20 cellular contexts compared by ENCODE assay signal in genomic region chr6:12961761-12962160, GRCh38.
DNase-seq lines count a peak whose midpoint lies in the region; ATAC-seq and TF ChIP-seq lines count a peak whose summit lies in the region.
"Had no signal": no experiment of that assay in that cellular context is flagged by ENCODE, and none has a peak within 500 bp of the region (broad histone marks: within the 10 kb centered on the region; RNA-seq: fewer than 3 reads in every experiment).

No MANE protein-coding gene starts in this region.

- H3K36me3 Mint-ChIP-seq in dendritic cell treated with granulocyte-macrophage colony-stimulating factor and Interleukin-4, amounts not matched to agents 40 ng/mL and 50 ng/mL, for 4 days (ENCODE audit: low read depth), result peaks cover 17% of the 10 kb centered on the region
- H3K36me3 Mint-ChIP-seq: CD4-positive, alpha-beta memory T cell; IgD-negative memory B cell had no signal

- peak overlapping the region; percentile 51 to 91 (median 78) for H3K27ac ChIP-seq in heart right ventricle
- H3K27ac ChIP-seq in right cardiac atrium (ENCODE audit: low read length), result no peak overlapping the region
- peak overlapping the region in 4 of 5 donors; percentile 47 to 73 (median 56) for H3K27ac ChIP-seq in stomach
- H3K27ac ChIP-seq in gastrocnemius medialis, result no peak overlapping the region
- H3K27ac ChIP-seq: GM23248 had no signal

- H3K4me3 ChIP-seq in heart right ventricle (no peak overlapping the region), right cardiac atrium (ENCODE audit: low read length) (no peak overlapping the region), stomach (no peak overlapping the region), gastrocnemius medialis (no peak overlapping the region)
- H3K4me3 ChIP-seq: GM23248, HAP-1 had no signal

- intact Hi-C loops in heart right ventricle (cut with DNase I), result loop anchor here in 4 of 10 donors (5.0 kb wide), 4 partner anchors 46 to 61 kb away; no protein-coding TSS in a partner anchor
- intact Hi-C loops in right cardiac atrium (cut with DNase I), result no loop called here
- intact Hi-C loops in dendritic cell treated with granulocyte-macrophage colony-stimulating factor and Interleukin-4, amounts not matched to agents 40 ng/mL and 50 ng/mL, for 4 days (cut with micrococcal nuclease), result no loop called here
- intact Hi-C loops in stomach (cut with DNase I; ENCODE audit: low total_unique reads), result no loop called here
- intact Hi-C loops in gastrocnemius medialis (cut with DNase I; ENCODE audit: low total_unique reads), result no loop called here

- peak overlapping the region; percentile 88 for H3K27ac Mint-ChIP-seq in dendritic cell treated with granulocyte-macrophage colony-stimulating factor and Interleukin-4, amounts not matched to agents 40 ng/mL and 50 ng/mL, for 4 days
- H3K27ac Mint-ChIP-seq: CD4-positive, alpha-beta memory T cell; IgD-negative memory B cell had no signal

- ATAC-seq in heart right ventricle, result no peak
- ATAC-seq in right cardiac atrium, result no peak
- no peak for ATAC-seq in gastrocnemius medialis

- 92 to 93% methylated on average over 4 of the region's 4 CpGs for WGBS in heart right ventricle, 2 donors
- WGBS in right cardiac atrium, result 94% methylated on average over 4 of the region's 4 CpGs
- 81 to 96% (median 91%) methylated on average over 4 of the region's 4 CpGs for WGBS in stomach, 5 donors

- no peaks in the 10 kb centered on the region for H3K27me3 ChIP-seq in heart right ventricle
- no peaks in the 10 kb centered on the region for H3K27me3 ChIP-seq in right cardiac atrium (ENCODE audit: control insufficient read depth, insufficient read depth)
- no peaks in the 10 kb centered on the region for H3K27me3 ChIP-seq in stomach
- H3K27me3 ChIP-seq in gastrocnemius medialis, result peaks cover 0 to 11% (median 4%) of the 10 kb centered on the region in 3 donors

- H3K9me3 Mint-ChIP-seq in dendritic cell treated with granulocyte-macrophage colony-stimulating factor and Interleukin-4, amounts not matched to agents 40 ng/mL and 50 ng/mL, for 4 days, result no peaks in the 10 kb centered on the region
- H3K9me3 Mint-ChIP-seq: IgD-negative memory B cell had no signal

- DNase-seq in heart right ventricle, result no peak
- DNase-seq in right cardiac atrium, result no peak
- DNase-seq in stomach, result no peak
- DNase-seq in gastrocnemius medialis, result no peak
- DNase-seq in midbrain (lab: John Stamatoyannopoulos, UW), result no peak
- no peak for DNase-seq in AG08396 (ENCODE audit: low spot score)
- DNase-seq: BE2C; CD4-positive, alpha-beta memory T cell; DMS153; GDM1; GM23248; Karpas-422; NCI-H1417 treated with DMSO at 0.1 percent for 48 hours; NCI-H187 treated with DMSO at 0.1 percent for 48 hours; NCI-H226; NCI-H524; OCI-M1 had no signal

- peaks cover 61% of the 10 kb centered on the region for H3K4me1 Mint-ChIP-seq in dendritic cell treated with granulocyte-macrophage colony-stimulating factor and Interleukin-4, amounts not matched to agents 40 ng/mL and 50 ng/mL, for 4 days (ENCODE audit: low read depth)

- peaks cover under 1% of the 10 kb centered on the region for H3K27me3 Mint-ChIP-seq in dendritic cell treated with granulocyte-macrophage colony-stimulating factor and Interleukin-4, amounts not matched to agents 40 ng/mL and 50 ng/mL, for 4 days

- in situ Hi-C loops in gastrocnemius medialis (cut with MboI; ENCODE audit: low sequenced_read_pairs in 4 of 4), result no loop called here

- no peaks in the 10 kb centered on the region for H3K9me3 ChIP-seq in heart right ventricle
- H3K9me3 ChIP-seq in right cardiac atrium (ENCODE audit: control insufficient read depth, low read length), result no peaks in the 10 kb centered on the region
- no peaks in the 10 kb centered on the region for H3K9me3 ChIP-seq in stomach
- H3K9me3 ChIP-seq in gastrocnemius medialis, result no peaks in the 10 kb centered on the region
- H3K9me3 ChIP-seq: BE2C, HAP-1 had no signal

- TF ChIP-seq POLR2A in stomach (IDR thresholded peaks at IDR 0.05), result no peak
- no peak for TF ChIP-seq POLR2A in gastrocnemius medialis (IDR thresholded peaks at IDR 0.05)

- TF ChIP-seq CTCF in heart right ventricle (IDR thresholded peaks at IDR 0.05) (no peak), stomach (IDR thresholded peaks at IDR 0.05) (no peak), gastrocnemius medialis (IDR thresholded peaks at IDR 0.05 in 4 of 5, conservative IDR thresholded peaks at IDR 0.05 in 1 of 5) (no peak)

- H3K36me3 ChIP-seq in heart right ventricle, result no peaks in the 10 kb centered on the region
- H3K36me3 ChIP-seq in stomach, result no peaks in the 10 kb centered on the region
- no peaks in the 10 kb centered on the region for H3K36me3 ChIP-seq in gastrocnemius medialis
- H3K36me3 ChIP-seq: BE2C, HAP-1 had no signal

- H3K4me1 ChIP-seq in heart right ventricle (peaks cover 0 to 55% (median 37%) of the 10 kb centered on the region in 9 donors), right cardiac atrium (ENCODE audit: control insufficient read depth, insufficient read depth, low read length) (peaks cover 2% of the 10 kb centered on the region), stomach (peaks cover 0 to 29% (median 14%) of the 10 kb centered on the region in 4 donors), gastrocnemius medialis (peaks cover 5% of the 10 kb centered on the region in 2 donors)
- H3K4me1 ChIP-seq: BE2C, HAP-1 had no signal

- TF ChIP-seq EP300 in stomach (IDR thresholded peaks at IDR 0.05), result no peak

- no peak overlapping the region for H3K4me3 Mint-ChIP-seq in dendritic cell treated with granulocyte-macrophage colony-stimulating factor and Interleukin-4, amounts not matched to agents 40 ng/mL and 50 ng/mL, for 4 days
- H3K4me3 Mint-ChIP-seq: IgD-negative memory B cell had no signal

Comparison
In these comparisons a context has a peak if more than half of its experiments do, and no peak if none do; other contexts are left out.
1. H3K27ac ChIP-seq: peak in heart right ventricle (10 of 10) and stomach (4 of 5); none in right cardiac atrium (single experiment) and gastrocnemius medialis (0 of 4).